2 cellular contexts compared by ENCODE assay signal in the genomic region with DNA sequence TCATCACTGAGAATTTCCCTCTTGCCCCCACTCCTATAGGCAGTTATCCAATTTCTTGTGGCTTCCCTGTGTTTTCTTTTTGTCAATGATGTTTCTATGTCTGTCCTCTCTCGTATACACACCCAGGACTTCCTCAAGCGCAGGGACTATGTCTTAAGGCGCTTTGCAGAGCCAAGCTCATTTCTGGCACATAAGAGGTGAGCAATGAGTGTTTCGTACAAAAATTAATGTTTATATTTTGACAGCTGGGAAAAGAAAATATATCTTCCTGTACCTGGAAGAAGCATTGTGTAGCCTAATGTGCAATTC.
A peak's percentile ranks its signal among the peaks of the same experiment; 100 is the strongest.
TF ChIP-seq lines count a peak whose summit lies in the region.

No MANE protein-coding gene starts in this region.

TF ChIP-seq in IMR-90, 13 proteins besides CTCF, POLR2A, EP300 and RAD21:
- TF ChIP-seq SMC3 (IDR thresholded peaks at IDR 0.05; ENCODE audit: low read depth, low read length) (no peak), RFX5 (IDR thresholded peaks at IDR 0.05; ENCODE audit: low read depth, low read length) (no peak), CHD1 (IDR thresholded peaks at IDR 0.05; ENCODE audit: low read depth, low read length) (no peak), NFE2L2 (IDR thresholded peaks at IDR 0.05; ENCODE audit: low read depth, low read length) (no peak)

TF ChIP-seq in K562, 482 proteins besides CTCF, POLR2A, EP300 and RAD21:
- TF ChIP-seq, protein P1, sequence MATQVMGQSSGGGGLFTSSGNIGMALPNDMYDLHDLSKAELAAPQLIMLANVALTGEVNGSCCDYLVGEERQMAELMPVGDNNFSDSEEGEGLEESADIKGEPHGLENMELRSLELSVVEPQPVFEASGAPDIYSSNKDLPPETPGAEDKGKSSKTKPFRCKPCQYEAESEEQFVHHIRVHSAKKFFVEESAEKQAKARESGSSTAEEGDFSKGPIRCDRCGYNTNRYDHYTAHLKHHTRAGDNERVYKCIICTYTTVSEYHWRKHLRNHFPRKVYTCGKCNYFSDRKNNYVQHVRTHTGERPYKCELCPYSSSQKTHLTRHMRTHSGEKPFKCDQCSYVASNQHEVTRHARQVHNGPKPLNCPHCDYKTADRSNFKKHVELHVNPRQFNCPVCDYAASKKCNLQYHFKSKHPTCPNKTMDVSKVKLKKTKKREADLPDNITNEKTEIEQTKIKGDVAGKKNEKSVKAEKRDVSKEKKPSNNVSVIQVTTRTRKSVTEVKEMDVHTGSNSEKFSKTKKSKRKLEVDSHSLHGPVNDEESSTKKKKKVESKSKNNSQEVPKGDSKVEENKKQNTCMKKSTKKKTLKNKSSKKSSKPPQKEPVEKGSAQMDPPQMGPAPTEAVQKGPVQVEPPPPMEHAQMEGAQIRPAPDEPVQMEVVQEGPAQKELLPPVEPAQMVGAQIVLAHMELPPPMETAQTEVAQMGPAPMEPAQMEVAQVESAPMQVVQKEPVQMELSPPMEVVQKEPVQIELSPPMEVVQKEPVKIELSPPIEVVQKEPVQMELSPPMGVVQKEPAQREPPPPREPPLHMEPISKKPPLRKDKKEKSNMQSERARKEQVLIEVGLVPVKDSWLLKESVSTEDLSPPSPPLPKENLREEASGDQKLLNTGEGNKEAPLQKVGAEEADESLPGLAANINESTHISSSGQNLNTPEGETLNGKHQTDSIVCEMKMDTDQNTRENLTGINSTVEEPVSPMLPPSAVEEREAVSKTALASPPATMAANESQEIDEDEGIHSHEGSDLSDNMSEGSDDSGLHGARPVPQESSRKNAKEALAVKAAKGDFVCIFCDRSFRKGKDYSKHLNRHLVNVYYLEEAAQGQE (CRISPR knock-in tag; IDR thresholded peaks at IDR 0.05; ENCODE audit: low read depth): no peak
- peak; percentile 62 for TF ChIP-seq KDM5B (IDR thresholded peaks at IDR 0.05; ENCODE audit: insufficient replicate concordance, low read depth, low read length)
TF ChIP-seq in K562: peak in this region for 1.
